Comparison of ENCODE assay signal across 10 cellular contexts in genomic region chr14:100159865-100160533, GRCh38. TPM values are rescaled to one million over a fixed set of nuclear protein-coding genes. Genes with fewer than 3 reads are reported as not detected.
DNase-seq lines count a peak whose midpoint lies in the region; ATAC-seq, FAIRE-seq and TF ChIP-seq lines count a peak whose summit lies in the region.
"Had no signal": no experiment of that assay in that cellular context is flagged by ENCODE, and none has a peak within 500 bp of the region (broad histone marks: within the 10 kb centered on the region; RNA-seq: fewer than 3 reads in every experiment).

No MANE protein-coding gene starts in this region.

- no peak for FAIRE-seq in RCC 7860 (lab: Jason Lieb, UNC)

- H3K27me3 ChIP-seq in CD4-positive, alpha-beta T cell (ENCODE audit: control insufficient read depth, insufficient read depth, low read length) = peaks cover 21% of the 10 kb centered on the region
- H3K27me3 ChIP-seq in GM23338 (ENCODE audit: insufficient read depth) = peaks cover 58% of the 10 kb centered on the region

- H3K4me3 Mint-ChIP-seq in CD4-positive, alpha-beta T cell = peak overlapping the region; percentile 37
- H3K4me3 Mint-ChIP-seq in GM23338 (peak overlapping the region; percentile 68), memory B cell (peak overlapping the region; percentile 75)
- H3K4me3 Mint-ChIP-seq in activated naive CD8-positive, alpha-beta T cell = peak overlapping the region; percentile 73

- POLR2A ChIA-PET in CD4-positive, alpha-beta T cell (lab: Charles Lee) = interaction anchor here (1.0 to 1.8 kb wide), 3 partner anchors 10 to 41 kb away, joined by 3 to 6 read pairs (median 4); no protein-coding TSS in a partner anchor

- no peaks in the 10 kb centered on the region for H3K36me3 Mint-ChIP-seq in CD4-positive, alpha-beta T cell (ENCODE audit: low read depth)
- H3K36me3 Mint-ChIP-seq in GM23338 (ENCODE audit: low read depth) (no peaks in the 10 kb centered on the region), memory B cell (peaks cover 3% of the 10 kb centered on the region)
- no peaks in the 10 kb centered on the region for H3K36me3 Mint-ChIP-seq in activated naive CD8-positive, alpha-beta T cell

- no peaks in the 10 kb centered on the region; the same call in 1 of the 2 replicates for H4K20me1 ChIP-seq in GM23338 (replicated peaks; ENCODE audit: insufficient read depth)

- no peaks in the 10 kb centered on the region for H3K4me1 Mint-ChIP-seq in CD4-positive, alpha-beta T cell (ENCODE audit: low read depth)
- H3K4me1 Mint-ChIP-seq in GM23338 = peaks cover 7% of the 10 kb centered on the region
- peaks cover 1% of the 10 kb centered on the region for H3K4me1 Mint-ChIP-seq in activated naive CD8-positive, alpha-beta T cell (ENCODE audit: low read depth)
- H3K4me1 Mint-ChIP-seq in memory B cell = peaks cover 20% of the 10 kb centered on the region

- peak overlapping the region; percentile 69 for H3K4me3 ChIP-seq in GM23338

- no peak for TF ChIP-seq CTCF in CD4-positive, alpha-beta T cell (IDR thresholded peaks at IDR 0.05)
- no peak for TF ChIP-seq CTCF in GM23338 (conservative IDR thresholded peaks at IDR 0.05; ENCODE audit: low read depth in 2 of 2)

- H3K27ac ChIP-seq in CD4-positive, alpha-beta T cell (ENCODE audit: low read depth, low read length) = no peak overlapping the region
- H3K27ac ChIP-seq in GM23338 (ENCODE audit: low read depth) = no peak overlapping the region

- no peak for DNase-seq in CD4-positive, alpha-beta T cell
- peak; percentile 76 for DNase-seq in GM23338 (ENCODE audit: low spot score)
- no peak for DNase-seq in memory B cell (ENCODE audit: low spot score in 2 of 2)
- no peak for DNase-seq in NCI-H187 (lab: John Stamatoyannopoulos, UW)
- DNase-seq in RCC 7860 (ENCODE audit: low spot score) = no peak
- no peak for DNase-seq in NCI-H226
- DNase-seq in kidney glomerular epithelial cell (lab: John Stamatoyannopoulos, UW) = no peak

- H3K9me3 Mint-ChIP-seq in CD4-positive, alpha-beta T cell = peaks cover 2% of the 10 kb centered on the region
- H3K9me3 Mint-ChIP-seq in GM23338 (peaks cover 1% of the 10 kb centered on the region; the same call in 2 of the 3 replicates), memory B cell (peaks cover 3% of the 10 kb centered on the region)
- H3K9me3 Mint-ChIP-seq in activated naive CD8-positive, alpha-beta T cell (ENCODE audit: low read depth) = peaks cover 2% of the 10 kb centered on the region

- intact Hi-C loops in CD4-positive, alpha-beta T cell (cut with DNase I, micrococcal nuclease) = no loop called here

- H3K4me2 ChIP-seq in GM23338 = peak overlapping the region; percentile 92

- no peaks in the 10 kb centered on the region for H3K9me2 ChIP-seq in GM23338 (ENCODE audit: insufficient read depth)

- peak overlapping the region; percentile 95 for H2AFZ ChIP-seq in GM23338

- no peaks in the 10 kb centered on the region for H3K79me2 ChIP-seq in GM23338 (replicated peaks; ENCODE audit: insufficient read depth)

- H3K36me3 ChIP-seq in GM23338 (ENCODE audit: insufficient read depth) = no peaks in the 10 kb centered on the region

- H3K27me3 Mint-ChIP-seq in CD4-positive, alpha-beta T cell = peaks cover 19% of the 10 kb centered on the region
- H3K27me3 Mint-ChIP-seq in GM23338 (ENCODE audit: insufficient read depth, low read depth, poor library complexity) = peaks cover 55% of the 10 kb centered on the region
- no peaks in the 10 kb centered on the region for H3K27me3 Mint-ChIP-seq in activated naive CD8-positive, alpha-beta T cell
- no peaks in the 10 kb centered on the region for H3K27me3 Mint-ChIP-seq in memory B cell

- no peak overlapping the region for H3K27ac Mint-ChIP-seq in CD4-positive, alpha-beta T cell
- H3K27ac Mint-ChIP-seq in GM23338 = no peak overlapping the region
- H3K27ac Mint-ChIP-seq in activated naive CD8-positive, alpha-beta T cell = no peak overlapping the region
- H3K27ac Mint-ChIP-seq in memory B cell = no peak overlapping the region

- CTCF ChIA-PET in CD4-positive, alpha-beta T cell (lab: Charles Lee) = interaction anchor here (1.3 to 2.0 kb wide), 2 partner anchors 33 kb away, joined by 4 to 8 read pairs; no protein-coding TSS in a partner anchor

- H3K9me3 ChIP-seq in CD4-positive, alpha-beta T cell (ENCODE audit: control insufficient read depth, low read length) = peaks cover 4% of the 10 kb centered on the region

- ATAC-seq in CD4-positive, alpha-beta T cell (ENCODE audit: poor library complexity) = peak; percentile 47
- peak; percentile 62 for ATAC-seq in GM23338
- peak; percentile 26 for ATAC-seq in memory B cell (ENCODE audit: low read depth)

- H3F3A ChIP-seq in GM23338 (replicated peaks; ENCODE audit: low read depth) = peaks cover 1% of the 10 kb centered on the region; the same call in 1 of the 2 replicates

- H3K4me1 ChIP-seq in GM23338 (ENCODE audit: insufficient read depth) = no peaks in the 10 kb centered on the region

TF ChIP-seq in GM23338, 12 proteins besides CTCF, POLR2A, EP300 and RAD21:
- TF ChIP-seq POLR2AphosphoS5 (IDR thresholded peaks at IDR 0.05; ENCODE audit: low read depth) (no peak; the same call in 1 of the 2 replicates), CREB1 (CRISPR knock-in tag; IDR thresholded peaks at IDR 0.05; ENCODE audit: low read depth) (peak; percentile 73)

RNA-seq across cellular contexts. Expression of gene DEGS2, which starts 0.6 kb away (rescaled TPM):
- total RNA-seq in CD4-positive, alpha-beta T cell = under 1 TPM in 1 of 2 experiments, not detected in 1; 0.11 TPM
- 0.35 and 0.63 TPM in 2 replicates for total RNA-seq in GM23338 (2014; rRNA removed; shearing (Covaris generic))
- 1.0 and 2.2 TPM in 2 replicates for polyA plus RNA-seq in GM23338 (2016; fragmentation: Nextera tagmentation; extraction: Ambion mirVana)
- total RNA-seq: fibroblast of villous mesenchyme, RPMI7951 had no signal
